In the genomic region with DNA sequence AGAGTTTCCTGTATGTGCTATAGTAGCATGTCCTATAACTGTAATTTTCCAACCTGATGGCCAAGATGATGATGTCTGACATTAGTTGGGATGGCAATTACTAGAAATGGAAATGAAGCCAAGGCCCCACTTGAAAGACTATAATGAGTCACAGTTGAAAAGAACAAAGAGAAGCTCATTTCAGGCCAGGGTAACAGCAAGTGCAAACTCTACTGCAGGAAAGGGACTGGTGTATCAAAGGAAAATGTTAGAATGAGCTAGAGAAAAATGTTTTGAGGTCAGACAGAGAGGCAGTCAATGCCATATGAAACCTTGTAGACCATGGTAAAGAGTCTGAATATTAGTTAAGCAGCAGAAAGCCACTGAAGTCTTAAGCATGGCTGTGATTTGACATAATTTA, we compare ENCODE assay signal across 14 cellular contexts.
DNase-seq lines count a peak whose midpoint lies in the region; ATAC-seq and TF ChIP-seq lines count a peak whose summit lies in the region.
"Had no signal": no experiment of that assay in that cellular context is flagged by ENCODE, and none has a peak within 500 bp of the region (broad histone marks: within the 10 kb centered on the region; RNA-seq: fewer than 3 reads in every experiment).

No MANE protein-coding gene starts in this region.

- H3K9me3 Mint-ChIP-seq in activated naive CD8-positive, alpha-beta T cell treated with anti-CD3 and anti-CD28 coated beads, Interleukin-2, amount 10 ng/mL, durations not matched to agents 7 days and 5 days, result peaks cover 3% of the 10 kb centered on the region
- no peaks in the 10 kb centered on the region for H3K9me3 Mint-ChIP-seq in GM23338
- H3K9me3 Mint-ChIP-seq: natural killer cell, T-cell had no signal

- peaks cover 15% of the 10 kb centered on the region for H3K4me1 Mint-ChIP-seq in activated naive CD8-positive, alpha-beta T cell treated with anti-CD3 and anti-CD28 coated beads, Interleukin-2, amount 10 ng/mL, durations not matched to agents 7 days and 5 days
- H3K4me1 Mint-ChIP-seq in GM23338, result peaks cover 18% of the 10 kb centered on the region
- H3K4me1 Mint-ChIP-seq: B cell, natural killer cell had no signal

- no peak overlapping the region for H2AK5ac ChIP-seq in trophoblast cell (ENCODE audit: low read length)

- no peak overlapping the region for H3K4ac ChIP-seq in trophoblast cell (ENCODE audit: low read depth, low read length)

- no peak overlapping the region for H4K91ac ChIP-seq in trophoblast cell (ENCODE audit: low read depth, low read length)

- no peak overlapping the region for H3K9ac ChIP-seq in trophoblast cell (ENCODE audit: low read length)

- ATAC-seq in GM19043 (IDR thresholded peaks at IDR 0.05; ENCODE audit: low read depth, unreplicated experiment) (peak; percentile 45), HG03196 (IDR thresholded peaks at IDR 0.05; ENCODE audit: unreplicated experiment) (peak; percentile 46), GM23338 (no peak)
- ATAC-seq in activated naive CD8-positive, alpha-beta T cell treated with anti-CD3 and anti-CD28 coated beads, Interleukin-2, amount 10 ng/mL, durations not matched to agents 7 days and 5 days (ENCODE audit: low read depth), result peak; percentile 58
- ATAC-seq: body of pancreas, natural killer cell, T-cell had no signal

- H3K36me3 Mint-ChIP-seq in activated naive CD8-positive, alpha-beta T cell treated with anti-CD3 and anti-CD28 coated beads, Interleukin-2, amount 10 ng/mL, durations not matched to agents 7 days and 5 days, result peaks cover 17% of the 10 kb centered on the region
- no peaks in the 10 kb centered on the region for H3K36me3 Mint-ChIP-seq in GM23338 (ENCODE audit: low read depth)
- H3K36me3 Mint-ChIP-seq: natural killer cell had no signal

- H3K14ac ChIP-seq in trophoblast cell (ENCODE audit: low read length), result no peak overlapping the region

- no peak overlapping the region for H3K18ac ChIP-seq in trophoblast cell (ENCODE audit: low read length)

- POLR2A ChIA-PET in activated naive CD8-positive, alpha-beta T cell treated with anti-CD3 and anti-CD28 coated beads, Interleukin-2, amount 10 ng/mL, durations not matched to agents 7 days and 5 days (lab: Charles Lee), result interaction anchor here (1.0 kb wide), 1 partner anchor 407 kb away, joined by 3 read pairs; a partner anchor contains a TSS

- H3K4me3 ChIP-seq in trophoblast cell (ENCODE audit: low read depth, low read length), result no peak overlapping the region
- H3K4me3 ChIP-seq in GM23338, result no peak overlapping the region
- H3K4me3 ChIP-seq: body of pancreas had no signal

- H3K36me3 ChIP-seq in trophoblast cell (ENCODE audit: control insufficient read depth in 1 of 2, insufficient read depth in 2 of 2, low read length in 2 of 2) (no peaks in the 10 kb centered on the region), GM23338 (ENCODE audit: insufficient read depth) (no peaks in the 10 kb centered on the region)

- H4K8ac ChIP-seq in trophoblast cell (ENCODE audit: low read depth, low read length), result no peak overlapping the region

- H3K27me3 Mint-ChIP-seq in activated naive CD8-positive, alpha-beta T cell treated with anti-CD3 and anti-CD28 coated beads, Interleukin-2, amount 10 ng/mL, durations not matched to agents 7 days and 5 days, result no peaks in the 10 kb centered on the region
- H3K27me3 Mint-ChIP-seq in GM23338 (ENCODE audit: insufficient read depth, low read depth, poor library complexity), result no peaks in the 10 kb centered on the region
- H3K27me3 Mint-ChIP-seq: B cell, T-cell had no signal

- H4K12ac ChIP-seq in trophoblast cell (ENCODE audit: low read depth, low read length), result no peak overlapping the region

- no peak overlapping the region for H2BK120ac ChIP-seq in trophoblast cell (ENCODE audit: insufficient read depth, low read length, poor library complexity)

- H2BK5ac ChIP-seq in trophoblast cell (ENCODE audit: low read depth, low read length, poor library complexity), result no peak overlapping the region

- no peaks in the 10 kb centered on the region for H3K27me3 ChIP-seq in trophoblast cell (ENCODE audit: insufficient read depth, low read length)
- H3K27me3 ChIP-seq in GM23338 (ENCODE audit: insufficient read depth), result no peaks in the 10 kb centered on the region
- H3K27me3 ChIP-seq: body of pancreas had no signal

- no peak overlapping the region for H3K4me3 Mint-ChIP-seq in activated naive CD8-positive, alpha-beta T cell treated with anti-CD3 and anti-CD28 coated beads, Interleukin-2, amount 10 ng/mL, durations not matched to agents 7 days and 5 days
- no peak overlapping the region for H3K4me3 Mint-ChIP-seq in GM23338
- H3K4me3 Mint-ChIP-seq: B cell, natural killer cell, T-cell had no signal

- no peak overlapping the region for H2BK12ac ChIP-seq in trophoblast cell (ENCODE audit: low read length)

- no peaks in the 10 kb centered on the region for H3K9me2 ChIP-seq in GM23338 (ENCODE audit: insufficient read depth)

- H3K4me1 ChIP-seq in trophoblast cell (ENCODE audit: control insufficient read depth in 1 of 2, insufficient read depth in 2 of 2, low read length in 2 of 2), result no peaks in the 10 kb centered on the region
- H3K4me1 ChIP-seq in GM23338 (ENCODE audit: insufficient read depth), result no peaks in the 10 kb centered on the region
- H3K4me1 ChIP-seq: body of pancreas had no signal

- no peak for TF ChIP-seq CTCF in GM23338 (conservative IDR thresholded peaks at IDR 0.05; ENCODE audit: low read depth in 2 of 2)

- no peak overlapping the region for H3K4me2 ChIP-seq in trophoblast cell (ENCODE audit: low read length)
- no peak overlapping the region for H3K4me2 ChIP-seq in GM23338

- H3K79me1 ChIP-seq in trophoblast cell (ENCODE audit: low read length), result no peaks in the 10 kb centered on the region

- H3F3A ChIP-seq in GM23338 (replicated peaks; ENCODE audit: low read depth), result no peaks in the 10 kb centered on the region

- H2AFZ ChIP-seq in trophoblast cell (ENCODE audit: insufficient read depth, low read length, poor library complexity) (no peak overlapping the region), GM23338 (no peak overlapping the region)

- H3K27ac ChIP-seq in trophoblast cell (ENCODE audit: low read depth, low read length) (no peak overlapping the region), GM23338 (ENCODE audit: low read depth) (no peak overlapping the region)
- H3K27ac ChIP-seq: body of pancreas had no signal

- DNase-seq in DMS153 (lab: John Stamatoyannopoulos, UW), result peak; percentile 40
- no peak for DNase-seq in activated naive CD8-positive, alpha-beta T cell treated with anti-CD3 and anti-CD28 coated beads, Interleukin-2, amount 10 ng/mL, durations not matched to agents 7 days and 5 days
- DNase-seq in OCI-M2 (lab: John Stamatoyannopoulos, UW; ENCODE audit: unreplicated experiment), result no peak
- no peak for DNase-seq in NK-92 treated with Interleukin-12 subunit alpha and Interleukin-12 subunit beta, amount 100 ng/mL, for 24 hours (lab: John Stamatoyannopoulos, UW)
- no peak for DNase-seq in trophoblast cell
- DNase-seq in GM23338 (ENCODE audit: low spot score), result no peak
- DNase-seq: body of pancreas; natural killer cell; NCI-H524 treated with DMSO at 0.1 percent for 48 hours; stimulated activated CD4-positive, alpha-beta T cell treated with anti-CD3 and anti-CD28 coated beads, Interleukin-12 subunit alpha, Interleukin-12 subunit beta, amount 100 ng/mL, for 4 hours; T-cell had no signal

- H3K23ac ChIP-seq in trophoblast cell (ENCODE audit: low read length), result no peak overlapping the region

- H4K20me1 ChIP-seq in GM23338 (replicated peaks; ENCODE audit: insufficient read depth), result no peaks in the 10 kb centered on the region

- H3K79me2 ChIP-seq in trophoblast cell (ENCODE audit: control insufficient read depth, insufficient read depth, low read length, poor library complexity) (no peaks in the 10 kb centered on the region), GM23338 (replicated peaks; ENCODE audit: insufficient read depth) (no peaks in the 10 kb centered on the region)

- no peaks in the 10 kb centered on the region for H3K9me3 ChIP-seq in trophoblast cell (ENCODE audit: insufficient read depth, low read depth, low read length)
- H3K9me3 ChIP-seq: body of pancreas had no signal

- H3K27ac Mint-ChIP-seq in activated naive CD8-positive, alpha-beta T cell treated with anti-CD3 and anti-CD28 coated beads, Interleukin-2, amount 10 ng/mL, durations not matched to agents 7 days and 5 days, result peak overlapping the region; percentile 12
- no peak overlapping the region for H3K27ac Mint-ChIP-seq in GM23338
- H3K27ac Mint-ChIP-seq: B cell, natural killer cell, T-cell had no signal

TF ChIP-seq in GM23338, 12 proteins besides CTCF, POLR2A, EP300 and RAD21 (continues in another document):
- TF ChIP-seq EZH2 (IDR thresholded peaks at IDR 0.05; ENCODE audit: low read depth, unreplicated experiment) (no peak), POLR2AphosphoS5 (IDR thresholded peaks at IDR 0.05; ENCODE audit: low read depth) (no peak)
- TF ChIP-seq, protein P1, sequence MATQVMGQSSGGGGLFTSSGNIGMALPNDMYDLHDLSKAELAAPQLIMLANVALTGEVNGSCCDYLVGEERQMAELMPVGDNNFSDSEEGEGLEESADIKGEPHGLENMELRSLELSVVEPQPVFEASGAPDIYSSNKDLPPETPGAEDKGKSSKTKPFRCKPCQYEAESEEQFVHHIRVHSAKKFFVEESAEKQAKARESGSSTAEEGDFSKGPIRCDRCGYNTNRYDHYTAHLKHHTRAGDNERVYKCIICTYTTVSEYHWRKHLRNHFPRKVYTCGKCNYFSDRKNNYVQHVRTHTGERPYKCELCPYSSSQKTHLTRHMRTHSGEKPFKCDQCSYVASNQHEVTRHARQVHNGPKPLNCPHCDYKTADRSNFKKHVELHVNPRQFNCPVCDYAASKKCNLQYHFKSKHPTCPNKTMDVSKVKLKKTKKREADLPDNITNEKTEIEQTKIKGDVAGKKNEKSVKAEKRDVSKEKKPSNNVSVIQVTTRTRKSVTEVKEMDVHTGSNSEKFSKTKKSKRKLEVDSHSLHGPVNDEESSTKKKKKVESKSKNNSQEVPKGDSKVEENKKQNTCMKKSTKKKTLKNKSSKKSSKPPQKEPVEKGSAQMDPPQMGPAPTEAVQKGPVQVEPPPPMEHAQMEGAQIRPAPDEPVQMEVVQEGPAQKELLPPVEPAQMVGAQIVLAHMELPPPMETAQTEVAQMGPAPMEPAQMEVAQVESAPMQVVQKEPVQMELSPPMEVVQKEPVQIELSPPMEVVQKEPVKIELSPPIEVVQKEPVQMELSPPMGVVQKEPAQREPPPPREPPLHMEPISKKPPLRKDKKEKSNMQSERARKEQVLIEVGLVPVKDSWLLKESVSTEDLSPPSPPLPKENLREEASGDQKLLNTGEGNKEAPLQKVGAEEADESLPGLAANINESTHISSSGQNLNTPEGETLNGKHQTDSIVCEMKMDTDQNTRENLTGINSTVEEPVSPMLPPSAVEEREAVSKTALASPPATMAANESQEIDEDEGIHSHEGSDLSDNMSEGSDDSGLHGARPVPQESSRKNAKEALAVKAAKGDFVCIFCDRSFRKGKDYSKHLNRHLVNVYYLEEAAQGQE (IDR thresholded peaks at IDR 0.05; ENCODE audit: unreplicated experiment), result no peak
